In genomic region chrX:134999469-134999868, GRCh38 we compare ENCODE assay signal across 8 cellular contexts. TPM values are rescaled to one million over a fixed set of nuclear protein-coding genes. Genes with fewer than 3 reads are reported as not detected.
DNase-seq lines count a peak whose midpoint lies in the region; ATAC-seq, FAIRE-seq and TF ChIP-seq lines count a peak whose summit lies in the region.

No MANE protein-coding gene starts in this region.

- no peak for FAIRE-seq in small intestine (lab: Jason Lieb, UNC)

- BruUV-seq in PC-9 (replicated peaks; lab: Mats Ljungman, UMichigan), result no TSS peak

- peaks cover 9% of the 10 kb centered on the region for H3K4me1 Mint-ChIP-seq in CD14-positive monocyte
- peaks cover 20% of the 10 kb centered on the region for H3K4me1 Mint-ChIP-seq in activated naive CD4-positive, alpha-beta T cell treated with anti-CD3 and anti-CD28 coated beads, Interleukin-2, amount 10 ng/mL, durations not matched to agents 7 days and 5 days

- H3K9me3 ChIP-seq in PC-9 (ENCODE audit: insufficient read depth, low read depth) (no peaks in the 10 kb centered on the region), small intestine (ENCODE audit: control insufficient read depth, low read depth) (no peaks in the 10 kb centered on the region)

- H3K4me3 ChIP-seq in PC-9, result no peak overlapping the region
- H3K4me3 ChIP-seq in fibroblast of mammary gland (ENCODE audit: control insufficient read depth, low read depth, low read length), result no peak overlapping the region
- no peak overlapping the region for H3K4me3 ChIP-seq in small intestine (ENCODE audit: low read depth in 1 of 2, low read length in 2 of 2)

- intact Hi-C loops in CD14-positive monocyte (cut with micrococcal nuclease), result no loop called here
- intact Hi-C loops in PC-9 (cut with micrococcal nuclease; ENCODE audit: unreplicated experiment), result loop anchor here (1.0 to 5.0 kb wide), 3 partner anchors 217 to 577 kb away; no protein-coding TSS in a partner anchor

- H3K4me3 Mint-ChIP-seq in CD14-positive monocyte, result no peak overlapping the region
- no peak overlapping the region for H3K4me3 Mint-ChIP-seq in activated naive CD4-positive, alpha-beta T cell treated with anti-CD3 and anti-CD28 coated beads, Interleukin-2, amount 10 ng/mL, durations not matched to agents 7 days and 5 days

- DNase-seq in CD14-positive monocyte (ENCODE audit: low spot score), result no peak
- peak in 1 of 2 experiments; percentile 58 for DNase-seq in PC-9
- DNase-seq in fibroblast of mammary gland (ENCODE audit: low read depth), result peak; percentile 70
- DNase-seq in small intestine, result peak; percentile 30
- no peak for DNase-seq in effector CD4-positive, alpha-beta T cell
- DNase-seq in activated naive CD4-positive, alpha-beta T cell treated with anti-CD3 and anti-CD28 coated beads, Interleukin-2, amount 10 ng/mL, durations not matched to agents 7 days and 5 days, result no peak
- DNase-seq in stimulated activated CD4-positive, alpha-beta T cell treated with anti-CD3 and anti-CD28 coated beads, Interleukin-4, amount 100 ng/mL, for 24 hours, result no peak

- H3K9me3 Mint-ChIP-seq in CD14-positive monocyte, result peaks cover 0 to 3% (median 0%) of the 10 kb centered on the region in 7 donors
- no peaks in the 10 kb centered on the region for H3K9me3 Mint-ChIP-seq in activated naive CD4-positive, alpha-beta T cell treated with anti-CD3 and anti-CD28 coated beads, Interleukin-2, amount 10 ng/mL, durations not matched to agents 7 days and 5 days

- peaks cover 0 to 14% (median 0%) of the 10 kb centered on the region in 3 donors for H3K27me3 Mint-ChIP-seq in CD14-positive monocyte (ENCODE audit: low read depth in 3 of 3)
- H3K27me3 Mint-ChIP-seq in activated naive CD4-positive, alpha-beta T cell treated with anti-CD3 and anti-CD28 coated beads, Interleukin-2, amount 10 ng/mL, durations not matched to agents 7 days and 5 days, result peaks cover 17% of the 10 kb centered on the region

- WGBS in small intestine, 3 donors, result 23 to 25% (median 24%) methylated on average over 4 of the region's 4 CpGs

- no peaks in the 10 kb centered on the region for H3K79me2 ChIP-seq in PC-9 (ENCODE audit: low read depth)

- no peak overlapping the region for H3K4me2 ChIP-seq in PC-9

- H3K4me1 ChIP-seq in PC-9 (replicated peaks; ENCODE audit: insufficient read depth) (peaks cover 28% of the 10 kb centered on the region), small intestine (ENCODE audit: control insufficient read depth in 2 of 2, insufficient read depth in 1 of 2, low read depth in 1 of 2, low read length in 1 of 2) (peaks cover 0 to 2% of the 10 kb centered on the region in 2 donors)

- POLR2A ChIA-PET in PC-9 (lab: Charles Lee; ENCODE audit: unreplicated experiment), result no interaction called here

- H3K36me3 ChIP-seq in PC-9 (ENCODE audit: low read depth), result no peaks in the 10 kb centered on the region
- no peaks in the 10 kb centered on the region for H3K36me3 ChIP-seq in small intestine (ENCODE audit: control insufficient read depth in 2 of 2, insufficient read depth in 2 of 2, low read length in 2 of 2)

- no peaks in the 10 kb centered on the region for H3K27me3 ChIP-seq in PC-9 (ENCODE audit: insufficient read depth, low read depth)
- H3K27me3 ChIP-seq in small intestine (ENCODE audit: control insufficient read depth in 2 of 2, insufficient read depth in 2 of 2, low read length in 2 of 2), result no peaks in the 10 kb centered on the region

- H3K27ac ChIP-seq in PC-9 (no peak overlapping the region), small intestine (ENCODE audit: low read depth in 1 of 2, low read length in 1 of 2) (no peak overlapping the region)

- no peaks in the 10 kb centered on the region for H3K9me2 ChIP-seq in PC-9 (ENCODE audit: insufficient read depth)

- no peak overlapping the region for H2AFZ ChIP-seq in PC-9

- no peaks in the 10 kb centered on the region for H3K36me3 Mint-ChIP-seq in CD14-positive monocyte
- H3K36me3 Mint-ChIP-seq in activated naive CD4-positive, alpha-beta T cell treated with anti-CD3 and anti-CD28 coated beads, Interleukin-2, amount 10 ng/mL, durations not matched to agents 7 days and 5 days, result no peaks in the 10 kb centered on the region

- no peak overlapping the region for H3K27ac Mint-ChIP-seq in CD14-positive monocyte
- H3K27ac Mint-ChIP-seq in activated naive CD4-positive, alpha-beta T cell treated with anti-CD3 and anti-CD28 coated beads, Interleukin-2, amount 10 ng/mL, durations not matched to agents 7 days and 5 days, result no peak overlapping the region

- no peaks in the 10 kb centered on the region for H4K20me1 ChIP-seq in PC-9 (ENCODE audit: insufficient read depth)

- peak; percentile 31 for ATAC-seq in HG03432 (IDR thresholded peaks at IDR 0.05; ENCODE audit: unreplicated experiment)

- H3F3A ChIP-seq in PC-9 (ENCODE audit: insufficient read depth, low read depth), result peaks cover 11% of the 10 kb centered on the region; the same call in 1 of the 2 replicates

- CTCF ChIA-PET in PC-9 (lab: Charles Lee), result interaction anchor here (0.6 kb wide), 1 partner anchor 222 kb away, joined by 7 read pairs; no protein-coding TSS in a partner anchor
- CTCF ChIA-PET in activated naive CD4-positive, alpha-beta T cell treated with anti-CD3 and anti-CD28 coated beads, Interleukin-2, amount 10 ng/mL, durations not matched to agents 7 days and 5 days (lab: Charles Lee), result interaction anchor here (0.8 to 1.4 kb wide), 3 partner anchors 9 to 34 kb away, joined by 3 to 4 read pairs (median 3); no protein-coding TSS in a partner anchor

- TF ChIP-seq CTCF in CD14-positive monocyte (IDR thresholded peaks at IDR 0.05) (peak; percentile 42), PC-9 (conservative IDR thresholded peaks at IDR 0.05) (peak; percentile 70), fibroblast of mammary gland (conservative IDR thresholded peaks at IDR 0.05; ENCODE audit: control insufficient read depth, insufficient read depth, low read depth, low read length) (peak; percentile 56)

RNA-seq across cellular contexts. Expression of gene SMIM10, which starts 8.7 kb away (rescaled TPM):
- polyA plus RNA-seq in CD14-positive monocyte (under 1 TPM; 0.10 to 0.26 TPM), small intestine (1 to 10 TPM in 2 of 3 donors, not detected in 1; 2.7 to 5.8 TPM)
- 0.50 and 0.52 TPM in 2 replicates for total RNA-seq in PC-9 (2021)

RNA-seq across cellular contexts. Expression of gene RTL8B, which starts 22.9 kb away (rescaled TPM):
- under 1 TPM; 0.30 to 0.54 TPM for polyA plus RNA-seq in CD14-positive monocyte
- total RNA-seq in PC-9 (2021), result 12.0 and 12.6 TPM in 2 replicates
- 1 to 10 TPM in 2 of 3 donors, not detected in 1; 1.6 to 4.5 TPM for polyA plus RNA-seq in small intestine

RNA-seq across cellular contexts. Expression of gene RTL8C, which starts 32.7 kb away (rescaled TPM):
- polyA plus RNA-seq in CD14-positive monocyte (10 to 100 TPM; 36.9 to 56.1 TPM), small intestine (10 to 100 TPM; 31.1 to 61.8 (median 36.9) TPM)
- 68.8 and 80.0 TPM in 2 replicates for total RNA-seq in PC-9 (2021)

RNA-seq across cellular contexts. Expression of gene RTL8A, which starts 52.5 kb away (rescaled TPM):
- 10 to 100 TPM; 22.4 to 25.6 TPM for polyA plus RNA-seq in CD14-positive monocyte
- total RNA-seq in PC-9 (2021), result 75.1 and 76.6 TPM in 2 replicates
- polyA plus RNA-seq in small intestine, result 10 to 100 TPM; 64.9 to 91.2 (median 83.5) TPM

Comparison
In these comparisons a context has a peak if more than half of its experiments do, and no peak if none do; other contexts are left out.
1. DNase-seq: peak in fibroblast of mammary gland (single experiment) and small intestine (single experiment); none in CD14-positive monocyte (single experiment), effector CD4-positive, alpha-beta T cell (single experiment), activated naive CD4-positive, alpha-beta T cell treated with anti-CD3 and anti-CD28 coated beads, Interleukin-2, amount 10 ng/mL, durations not matched to agents 7 days and 5 days (single experiment) and stimulated activated CD4-positive, alpha-beta T cell treated with anti-CD3 and anti-CD28 coated beads, Interleukin-4, amount 100 ng/mL, for 24 hours (single experiment).
2. Peak in every context shown above with its lines, with median percentiles within 50 percentile points of each other: CTCF ChIP-seq.